Comparison of ENCODE assay signal across 23 cellular contexts in the genomic region with DNA sequence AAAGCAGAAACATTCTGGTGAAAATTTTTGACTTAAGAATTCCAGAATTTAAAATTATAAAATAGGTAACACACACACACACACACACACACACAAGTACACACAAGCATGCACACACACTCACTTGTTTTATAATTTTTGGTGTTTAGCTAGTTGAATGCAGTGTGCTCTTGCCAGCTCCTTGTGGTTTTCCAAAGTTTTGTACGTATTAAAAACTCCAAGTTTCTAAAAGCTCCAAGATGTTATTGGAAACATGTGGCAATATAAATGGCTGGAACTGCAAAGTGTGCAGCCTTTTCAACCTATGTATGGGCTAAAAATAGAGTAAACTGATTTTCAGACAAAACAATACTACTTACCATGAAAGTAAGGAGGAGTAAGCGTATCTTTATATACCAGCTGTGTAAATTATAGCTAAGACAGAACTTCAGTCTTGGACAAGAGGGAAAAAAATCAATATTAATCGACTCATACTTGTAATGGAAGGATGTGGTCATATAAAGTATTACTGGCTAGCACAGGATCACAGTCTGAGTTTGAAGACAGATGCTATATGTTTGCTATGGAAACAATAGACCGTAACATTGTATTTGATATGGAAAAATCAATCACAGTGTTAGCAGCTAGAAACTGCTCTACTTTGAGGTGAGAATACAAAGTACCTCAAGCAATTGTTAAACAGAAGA.
DNase-seq lines count a peak whose midpoint lies in the region; ATAC-seq and TF ChIP-seq lines count a peak whose summit lies in the region.
"Had no signal": no experiment of that assay in that cellular context is flagged by ENCODE, and none has a peak within 500 bp of the region (broad histone marks: within the 10 kb centered on the region; RNA-seq: fewer than 3 reads in every experiment).

No MANE protein-coding gene starts in this region.

- peaks cover 0 to 6% of the 10 kb centered on the region in 2 donors for H3K9me3 ChIP-seq in breast epithelium
- H3K9me3 ChIP-seq: A549, psoas muscle had no signal

- POLR2A ChIA-PET in MCF 10A (lab: Yijun Ruan, JAX): interaction anchor here (0.9 to 1.9 kb wide), 2 partner anchors 9 to 287 kb away, joined by 3 to 8 read pairs; no protein-coding TSS in a partner anchor

- peak overlapping the region; percentile 9 for H3K27ac Mint-ChIP-seq in MCF 10A (ENCODE audit: low read depth, unreplicated experiment)
- no peak overlapping the region for H3K27ac Mint-ChIP-seq in activated T-cell treated with anti-CD3 and anti-CD28 coated beads, Interleukin-2, amount 50 U/mL, for 24 hours
- H3K27ac Mint-ChIP-seq in activated CD8-positive, alpha-beta memory T cell treated with anti-CD3 and anti-CD28 coated beads, Interleukin-2, amount 10 ng/mL, durations not matched to agents 7 days and 5 days: no peak overlapping the region
- H3K27ac Mint-ChIP-seq: CD14-positive monocyte; effector memory CD8-positive, alpha-beta T cell; H9; IgD-negative memory B cell; naive thymus-derived CD8-positive, alpha-beta T cell; T-helper 1 cell treated with Interleukin-12 subunit alpha and Interleukin-12 subunit beta and Interleukin-4 antibody, amounts not matched to agents 30 μg/mL and 1 μg/mL, for 36 hours had no signal

- CTCF ChIA-PET in MCF 10A (lab: Yijun Ruan, JAX): interaction anchor here (0.6 to 0.9 kb wide), 3 partner anchors 22 to 211 kb away, joined by 3 read pairs; no protein-coding TSS in a partner anchor
- CTCF ChIA-PET in activated CD8-positive, alpha-beta memory T cell treated with anti-CD3 and anti-CD28 coated beads, Interleukin-2, amount 10 ng/mL, durations not matched to agents 7 days and 5 days (lab: Charles Lee): no interaction called here

- no peak for DNase-seq in MCF 10A (ENCODE audit: unreplicated experiment)
- no peak for DNase-seq in breast epithelium (ENCODE audit: low spot score in 2 of 2)
- DNase-seq in fibroblast of the aortic adventitia (ENCODE audit: low read depth): peak; percentile 92
- peak; percentile 43 for DNase-seq in stromal cell of bone marrow (ENCODE audit: low read depth)
- DNase-seq in activated T-cell treated with anti-CD3 and anti-CD28 coated beads, Interleukin-2, amount 50 U/mL, for 24 hours: no peak
- DNase-seq in activated CD8-positive, alpha-beta memory T cell treated with anti-CD3 and anti-CD28 coated beads, Interleukin-2, amount 10 ng/mL, durations not matched to agents 7 days and 5 days: no peak
- DNase-seq: activated CD4-positive, alpha-beta T cell treated with anti-CD3 and anti-CD28 coated beads, Interleukin-2, amount 50 U/mL, for 4 hours; activated T-cell treated with anti-CD3 and anti-CD28 coated beads for 4 hours; DMS 273 treated with DMSO at 0.1 percent for 48 hours; effector memory CD8-positive, alpha-beta T cell; GF-D8; H9; naive thymus-derived CD8-positive, alpha-beta T cell; NCI-H187 treated with DMSO at 0.1 percent for 48 hours; psoas muscle; SHP77; WERI-Rb-1 had no signal

- H3K27me3 Mint-ChIP-seq in MCF 10A (ENCODE audit: insufficient read depth, unreplicated experiment): no peaks in the 10 kb centered on the region
- H3K27me3 Mint-ChIP-seq in activated T-cell treated with anti-CD3 and anti-CD28 coated beads, Interleukin-2, amount 50 U/mL, for 24 hours: no peaks in the 10 kb centered on the region
- H3K27me3 Mint-ChIP-seq in activated CD8-positive, alpha-beta memory T cell treated with anti-CD3 and anti-CD28 coated beads, Interleukin-2, amount 10 ng/mL, durations not matched to agents 7 days and 5 days: no peaks in the 10 kb centered on the region
- H3K27me3 Mint-ChIP-seq: effector memory CD8-positive, alpha-beta T cell had no signal

- no peaks in the 10 kb centered on the region for H3K36me3 ChIP-seq in breast epithelium
- H3K36me3 ChIP-seq: WERI-Rb-1 had no signal

- TF ChIP-seq CTCF in MCF 10A (IDR thresholded peaks at IDR 0.05; ENCODE audit: unreplicated experiment): no peak
- no peak for TF ChIP-seq CTCF in breast epithelium (IDR thresholded peaks at IDR 0.05)
- TF ChIP-seq CTCF in fibroblast of the aortic adventitia (IDR thresholded peaks at IDR 0.05; ENCODE audit: insufficient read depth, low read length): no peak

- H3K27ac ChIP-seq in breast epithelium: peak overlapping the region in 1 of 2 donors; percentile 60
- H3K27ac ChIP-seq: A549, psoas muscle, WERI-Rb-1 had no signal

- ATAC-seq in SK-N-SH treated with all-trans-retinoic acid at 6 μM for 48 hours (peak; percentile 72), GM18868 (IDR thresholded peaks at IDR 0.05; ENCODE audit: unreplicated experiment) (no peak)
- no peak for ATAC-seq in activated CD8-positive, alpha-beta memory T cell treated with anti-CD3 and anti-CD28 coated beads, Interleukin-2, amount 10 ng/mL, durations not matched to agents 7 days and 5 days
- ATAC-seq: A549; effector memory CD8-positive, alpha-beta T cell; naive thymus-derived CD8-positive, alpha-beta T cell; psoas muscle had no signal

- H3K4me1 Mint-ChIP-seq in MCF 10A (ENCODE audit: insufficient read depth, unreplicated experiment): peaks cover 18% of the 10 kb centered on the region
- H3K4me1 Mint-ChIP-seq in activated T-cell treated with anti-CD3 and anti-CD28 coated beads, Interleukin-2, amount 50 U/mL, for 24 hours (ENCODE audit: low read depth): no peaks in the 10 kb centered on the region
- H3K4me1 Mint-ChIP-seq in activated CD8-positive, alpha-beta memory T cell treated with anti-CD3 and anti-CD28 coated beads, Interleukin-2, amount 10 ng/mL, durations not matched to agents 7 days and 5 days: no peaks in the 10 kb centered on the region
- H3K4me1 Mint-ChIP-seq: CD14-positive monocyte; IgD-negative memory B cell; naive thymus-derived CD8-positive, alpha-beta T cell had no signal

- no peak overlapping the region for H3K4me3 Mint-ChIP-seq in MCF 10A (ENCODE audit: unreplicated experiment)
- H3K4me3 Mint-ChIP-seq in activated T-cell treated with anti-CD3 and anti-CD28 coated beads, Interleukin-2, amount 50 U/mL, for 24 hours: no peak overlapping the region
- H3K4me3 Mint-ChIP-seq in activated CD8-positive, alpha-beta memory T cell treated with anti-CD3 and anti-CD28 coated beads, Interleukin-2, amount 10 ng/mL, durations not matched to agents 7 days and 5 days: no peak overlapping the region
- H3K4me3 Mint-ChIP-seq: CD14-positive monocyte; effector memory CD8-positive, alpha-beta T cell; H9; IgD-negative memory B cell; naive thymus-derived CD8-positive, alpha-beta T cell; T-helper 1 cell treated with Interleukin-12 subunit alpha and Interleukin-12 subunit beta and Interleukin-4 antibody, amounts not matched to agents 30 μg/mL and 1 μg/mL, for 36 hours had no signal

- H3K36me3 Mint-ChIP-seq in MCF 10A (ENCODE audit: insufficient read depth, unreplicated experiment): no peaks in the 10 kb centered on the region
- H3K36me3 Mint-ChIP-seq in activated T-cell treated with anti-CD3 and anti-CD28 coated beads, Interleukin-2, amount 50 U/mL, for 24 hours (ENCODE audit: low read depth): no peaks in the 10 kb centered on the region
- H3K36me3 Mint-ChIP-seq in activated CD8-positive, alpha-beta memory T cell treated with anti-CD3 and anti-CD28 coated beads, Interleukin-2, amount 10 ng/mL, durations not matched to agents 7 days and 5 days: no peaks in the 10 kb centered on the region
- H3K36me3 Mint-ChIP-seq: CD14-positive monocyte; naive thymus-derived CD8-positive, alpha-beta T cell had no signal

- H3K4me3 ChIP-seq in breast epithelium (no peak overlapping the region), fibroblast of the aortic adventitia (ENCODE audit: low read depth, low read length) (no peak overlapping the region)
- H3K4me3 ChIP-seq: A549, psoas muscle had no signal

- no TSS peak for BruUV-seq in MCF 10A (replicated peaks; lab: Mats Ljungman, UMichigan)

- intact Hi-C loops in MCF 10A (cut with micrococcal nuclease) (no loop called here), breast epithelium (cut with DNase I; ENCODE audit: low total_unique reads) (no loop called here)

- H3K4me1 ChIP-seq in breast epithelium: no peaks in the 10 kb centered on the region

- H3K9me3 Mint-ChIP-seq in MCF 10A (ENCODE audit: unreplicated experiment): peaks cover 2% of the 10 kb centered on the region
- H3K9me3 Mint-ChIP-seq in activated T-cell treated with anti-CD3 and anti-CD28 coated beads, Interleukin-2, amount 50 U/mL, for 24 hours: peaks cover 14% of the 10 kb centered on the region
- peaks cover under 1% of the 10 kb centered on the region for H3K9me3 Mint-ChIP-seq in activated CD8-positive, alpha-beta memory T cell treated with anti-CD3 and anti-CD28 coated beads, Interleukin-2, amount 10 ng/mL, durations not matched to agents 7 days and 5 days (ENCODE audit: low read depth)
- H3K9me3 Mint-ChIP-seq: T-helper 1 cell treated with Interleukin-12 subunit alpha and Interleukin-12 subunit beta and Interleukin-4 antibody, amounts not matched to agents 30 μg/mL and 1 μg/mL, for 36 hours had no signal

- H3K27me3 ChIP-seq in breast epithelium: no peaks in the 10 kb centered on the region

- TF ChIP-seq POLR2A in breast epithelium (IDR thresholded peaks at IDR 0.05): no peak

TF ChIP-seq in SK-N-SH treated with all-trans-retinoic acid at 6 μM for 48 hours, 23 proteins besides CTCF, POLR2A, EP300 and RAD21 (continues in another document):
- TF ChIP-seq OSR1 (CRISPR knock-in tag; IDR thresholded peaks at IDR 0.05): no peak
- TF ChIP-seq CSDC2 (CRISPR knock-in tag; IDR thresholded peaks at IDR 0.05): no peak
- TF ChIP-seq TOX (CRISPR knock-in tag; IDR thresholded peaks at IDR 0.05; ENCODE audit: borderline replicate concordance): no peak
- no peak for TF ChIP-seq POU6F1 (CRISPR knock-in tag; IDR thresholded peaks at IDR 0.05; ENCODE audit: borderline replicate concordance, low read depth)
- TF ChIP-seq ARNTL (CRISPR knock-in tag; IDR thresholded peaks at IDR 0.05; ENCODE audit: borderline replicate concordance, low read depth): no peak
- no peak for TF ChIP-seq ISL1 (CRISPR knock-in tag; IDR thresholded peaks at IDR 0.05)
- no peak for TF ChIP-seq ZFP30 (CRISPR knock-in tag; IDR thresholded peaks at IDR 0.05)
- TF ChIP-seq ZNF8 (CRISPR knock-in tag; IDR thresholded peaks at IDR 0.05): no peak
- no peak for TF ChIP-seq ESRRG (CRISPR knock-in tag; IDR thresholded peaks at IDR 0.05)

Comparison
In these comparisons a context has a peak if more than half of its experiments do, and no peak if none do; other contexts are left out.
1. DNase-seq: peak in fibroblast of the aortic adventitia (single experiment) and stromal cell of bone marrow (single experiment); none in MCF 10A (single experiment), breast epithelium (0 of 2), activated T-cell treated with anti-CD3 and anti-CD28 coated beads, Interleukin-2, amount 50 U/mL, for 24 hours (single experiment) and activated CD8-positive, alpha-beta memory T cell treated with anti-CD3 and anti-CD28 coated beads, Interleukin-2, amount 10 ng/mL, durations not matched to agents 7 days and 5 days (single experiment).